In the genomic region with DNA sequence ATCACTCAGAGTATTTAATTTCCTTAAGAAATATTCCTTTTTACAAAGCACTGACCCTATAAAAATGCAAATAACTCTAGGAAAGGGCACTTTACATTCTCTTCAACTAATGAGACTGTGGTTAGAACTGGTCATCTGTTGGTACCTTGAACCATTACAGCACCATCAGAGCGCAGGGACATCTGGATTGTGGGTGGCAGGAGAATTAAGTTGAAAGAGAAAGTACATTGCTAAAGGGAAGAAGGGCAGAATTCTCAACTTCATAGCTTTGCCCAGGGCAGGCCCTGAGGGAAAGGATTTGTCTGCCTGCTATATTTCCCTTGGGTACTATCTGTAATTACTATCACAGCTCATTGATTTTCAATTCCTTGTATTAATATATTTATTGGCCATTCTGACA, we compare ENCODE assay signal across 14 cellular contexts.
DNase-seq lines count a peak whose midpoint lies in the region; ATAC-seq, FAIRE-seq and TF ChIP-seq lines count a peak whose summit lies in the region.
"Had no signal": no experiment of that assay in that cellular context is flagged by ENCODE, and none has a peak within 500 bp of the region (broad histone marks: within the 10 kb centered on the region; RNA-seq: fewer than 3 reads in every experiment).

No MANE protein-coding gene starts in this region.

- H3K9me3 ChIP-seq in astrocyte (ENCODE audit: insufficient read depth, low read depth, low read length) = no peaks in the 10 kb centered on the region
- H3K9me3 ChIP-seq in naive thymus-derived CD4-positive, alpha-beta T cell (ENCODE audit: control insufficient read depth in 2 of 3, low read length in 3 of 3) = no peaks in the 10 kb centered on the region
- no peaks in the 10 kb centered on the region for H3K9me3 ChIP-seq in pancreas

- H3K36me3 Mint-ChIP-seq in HFFc6 (ENCODE audit: low read depth) (peaks cover 34% of the 10 kb centered on the region), astrocyte (ENCODE audit: low read depth, unreplicated experiment) (peaks cover 8% of the 10 kb centered on the region), nephron (ENCODE audit: low read depth) (peaks cover 34% of the 10 kb centered on the region)
- peaks cover 12 to 50% (median 28%) of the 10 kb centered on the region in 5 donors for H3K36me3 Mint-ChIP-seq in naive thymus-derived CD4-positive, alpha-beta T cell

- H3K27ac ChIP-seq in astrocyte (ENCODE audit: low read depth, low read length) (peak overlapping the region; percentile 47), pancreas (no peak overlapping the region)
- H3K27ac ChIP-seq in naive thymus-derived CD4-positive, alpha-beta T cell (ENCODE audit: low read depth, low read length) = no peak overlapping the region
- H3K27ac ChIP-seq: KMS-11 had no signal

- POLR2A ChIA-PET in naive thymus-derived CD4-positive, alpha-beta T cell (lab: Charles Lee) = interaction anchor here (0.6 to 0.9 kb wide), 3 partner anchors 15 to 324 kb away, joined by 3 to 4 read pairs (median 3); no protein-coding TSS in a partner anchor

- H3K27ac Mint-ChIP-seq in HFFc6 (peak overlapping the region; percentile 33), astrocyte (ENCODE audit: unreplicated experiment) (peak overlapping the region; percentile 83), nephron (peak overlapping the region in 2 of 3 experiments; percentile 12 to 16)
- no peak overlapping the region for H3K27ac Mint-ChIP-seq in naive thymus-derived CD4-positive, alpha-beta T cell
- H3K27ac Mint-ChIP-seq: B cell had no signal

- WGBS in pancreas, 2 donors = 85 to 88% methylated on average over 1 of the region's 1 CpG

- H4K20me1 ChIP-seq in astrocyte (ENCODE audit: insufficient read depth, low read length) = peaks cover 11% of the 10 kb centered on the region

- CTCF ChIA-PET in naive thymus-derived CD4-positive, alpha-beta T cell (lab: Charles Lee) = interaction anchor here (0.7 kb wide), 1 partner anchor 106 kb away, joined by 3 read pairs; no protein-coding TSS in a partner anchor

- intact Hi-C loops in naive thymus-derived CD4-positive, alpha-beta T cell (cut with micrococcal nuclease) = no loop called here
- intact Hi-C loops in pancreas (cut with DNase I) = no loop called here

- H3K36me3 ChIP-seq in astrocyte (ENCODE audit: insufficient read depth, low read length) (peaks cover 3% of the 10 kb centered on the region), pancreas (no peaks in the 10 kb centered on the region)
- H3K36me3 ChIP-seq in naive thymus-derived CD4-positive, alpha-beta T cell (ENCODE audit: control insufficient read depth in 2 of 3, insufficient read depth in 3 of 3, low read length in 3 of 3) = peaks cover 0 to 7% (median 3%) of the 10 kb centered on the region in 3 experiments

- H3K4me1 Mint-ChIP-seq in HFFc6 (ENCODE audit: low read depth) = peaks cover 77% of the 10 kb centered on the region
- H3K4me1 Mint-ChIP-seq in astrocyte (ENCODE audit: low read depth, unreplicated experiment) = peaks cover 44% of the 10 kb centered on the region
- H3K4me1 Mint-ChIP-seq in nephron = peaks cover 36% of the 10 kb centered on the region
- H3K4me1 Mint-ChIP-seq in naive thymus-derived CD4-positive, alpha-beta T cell = peaks cover 38 to 93% (median 84%) of the 10 kb centered on the region in 7 donors

- H3K9me3 Mint-ChIP-seq in HFFc6 (no peaks in the 10 kb centered on the region), astrocyte (ENCODE audit: unreplicated experiment) (peaks cover 2% of the 10 kb centered on the region), nephron (no peaks in the 10 kb centered on the region)
- H3K9me3 Mint-ChIP-seq in naive thymus-derived CD4-positive, alpha-beta T cell = peaks cover 0 to 1% (median 0%) of the 10 kb centered on the region in 11 donors
- H3K9me3 Mint-ChIP-seq: CD4-positive, alpha-beta memory T cell had no signal

- peaks cover 23% of the 10 kb centered on the region for H3K79me2 ChIP-seq in astrocyte (ENCODE audit: insufficient read depth, low read length)

- peak; percentile 5 for DNase-seq in ACHN
- DNase-seq in HFFc6 = no peak
- DNase-seq in astrocyte (ENCODE audit: low read depth) = peak; percentile 22
- no peak for DNase-seq in naive thymus-derived CD4-positive, alpha-beta T cell
- no peak for DNase-seq in activated T-cell treated with anti-CD3 and anti-CD28 coated beads, Interleukin-2, amount 50 U/mL, for 48 hours
- DNase-seq in pancreas = no peak
- DNase-seq: CD4-positive, alpha-beta memory T cell; NCI-H1930; NCI-H510A had no signal

- peak overlapping the region; percentile 76 for H3K4me2 ChIP-seq in astrocyte (ENCODE audit: low read length)
- H3K4me2 ChIP-seq: KMS-11 had no signal

- no peak overlapping the region for H3K9ac ChIP-seq in astrocyte (ENCODE audit: low read length)
- H3K9ac ChIP-seq: KMS-11 had no signal

- FAIRE-seq in astrocyte (lab: Jason Lieb, UNC) (no peak), pancreas (lab: Jason Lieb, UNC) (no peak)
- FAIRE-seq: D721Med had no signal

- TF ChIP-seq CTCF in HFFc6 (IDR thresholded peaks at IDR 0.05) (no peak), astrocyte (IDR thresholded peaks at IDR 0.05; ENCODE audit: insufficient read depth, low read depth, low read length) (no peak), nephron (IDR thresholded peaks at IDR 0.05; ENCODE audit: unreplicated experiment in 3 of 3) (no peak), pancreas (IDR thresholded peaks at IDR 0.05) (no peak)

- no peaks in the 10 kb centered on the region; the same call in 1 of the 2 replicates for H3K27me3 Mint-ChIP-seq in HFFc6 (ENCODE audit: insufficient read depth)
- H3K27me3 Mint-ChIP-seq in astrocyte (ENCODE audit: low read depth, unreplicated experiment) = no peaks in the 10 kb centered on the region
- H3K27me3 Mint-ChIP-seq in nephron (ENCODE audit: low read depth) = no peaks in the 10 kb centered on the region
- no peaks in the 10 kb centered on the region for H3K27me3 Mint-ChIP-seq in naive thymus-derived CD4-positive, alpha-beta T cell
- H3K27me3 Mint-ChIP-seq: B cell; CD4-positive, alpha-beta memory T cell had no signal

- H3K27me3 ChIP-seq in astrocyte (ENCODE audit: insufficient read depth, low read length) = no peaks in the 10 kb centered on the region
- H3K27me3 ChIP-seq in naive thymus-derived CD4-positive, alpha-beta T cell (ENCODE audit: control insufficient read depth in 2 of 2, insufficient read depth in 2 of 2, low read length in 2 of 2) = no peaks in the 10 kb centered on the region
- no peaks in the 10 kb centered on the region for H3K27me3 ChIP-seq in pancreas

- in situ Hi-C loops in ACHN (cut with HindIII; ENCODE audit: low pct_ligation_motif_present, low pct_unique_long_range_greater_than_20kb, low sequenced_read_pairs) = no loop called here

- no peak for ATAC-seq in naive thymus-derived CD4-positive, alpha-beta T cell
- ATAC-seq in pancreas = no peak
- ATAC-seq: Panc1 had no signal

- H3K4me1 ChIP-seq in astrocyte (ENCODE audit: insufficient read depth, low read length) (peaks cover 21% of the 10 kb centered on the region), pancreas (no peaks in the 10 kb centered on the region)
- H3K4me1 ChIP-seq in naive thymus-derived CD4-positive, alpha-beta T cell (ENCODE audit: control insufficient read depth in 2 of 2, insufficient read depth in 2 of 2, low read length in 2 of 2) = peaks cover 13 to 28% of the 10 kb centered on the region in 2 donors

- no peak overlapping the region for H3K4me3 Mint-ChIP-seq in HFFc6
- no peak overlapping the region for H3K4me3 Mint-ChIP-seq in astrocyte (ENCODE audit: unreplicated experiment)
- no peak overlapping the region for H3K4me3 Mint-ChIP-seq in nephron
- no peak overlapping the region for H3K4me3 Mint-ChIP-seq in naive thymus-derived CD4-positive, alpha-beta T cell
- H3K4me3 Mint-ChIP-seq: B cell; CD4-positive, alpha-beta memory T cell had no signal

- no peak overlapping the region for H2AFZ ChIP-seq in astrocyte (ENCODE audit: low read depth, low read length)

- H3K4me3 ChIP-seq in astrocyte (ENCODE audit: insufficient read depth, low read depth, low read length) (no peak overlapping the region), pancreas (no peak overlapping the region)
- no peak overlapping the region for H3K4me3 ChIP-seq in naive thymus-derived CD4-positive, alpha-beta T cell (ENCODE audit: low read length)

Comparison
In these comparisons a context has a peak if more than half of its experiments do, and no peak if none do; other contexts are left out.
1. DNase-seq: peak in ACHN (single experiment) and astrocyte (single experiment); none in HFFc6 (single experiment), naive thymus-derived CD4-positive, alpha-beta T cell (0 of 9), activated T-cell treated with anti-CD3 and anti-CD28 coated beads, Interleukin-2, amount 50 U/mL, for 48 hours (0 of 2) and pancreas (0 of 6).
2. H3K27ac Mint-ChIP-seq: peak in HFFc6 (single experiment), astrocyte (single experiment) and nephron (2 of 3); none in naive thymus-derived CD4-positive, alpha-beta T cell (0 of 9).